ENCODE assay signal across 18 cellular contexts in genomic region chr9:132908635-132909034, GRCh38. TPM values are rescaled to one million over a fixed set of nuclear protein-coding genes. Genes with fewer than 3 reads are reported as not detected.
DNase-seq lines count a peak whose midpoint lies in the region; ATAC-seq and TF ChIP-seq lines count a peak whose summit lies in the region.
"Had no signal": no experiment of that assay in that cellular context is flagged by ENCODE, and none has a peak within 500 bp of the region (broad histone marks: within the 10 kb centered on the region; RNA-seq: fewer than 3 reads in every experiment).

No MANE protein-coding gene starts in this region.

- peak; percentile 10 for DNase-seq in activated effector memory CD4-positive, alpha-beta T cell treated with Interleukin-2 at 50 U/mL for 16 hours
- no peak for DNase-seq in activated effector memory CD4-positive, alpha-beta T cell treated with anti-CD3 and anti-CD28 coated beads, Interleukin-2, amount 50 U/mL, for 16 hours
- peak; percentile 14 for DNase-seq in activated gamma-delta T cell treated with anti-CD3 and anti-CD28 coated beads, Interleukin-2, amount 50 U/mL, for 16 hours (ENCODE audit: low read depth)
- no peak for DNase-seq in natural killer cell treated with Interleukin-12 subunit alpha and Interleukin-12 subunit beta and Interleukin-15 and Interleukin-18, amount 100 ng/mL, for 72 hours (ENCODE audit: low spot score)
- no peak for DNase-seq in HUDEP-2 (lab: John Stamatoyannopoulos, UW; ENCODE audit: unreplicated experiment in 76 of 76)
- DNase-seq in germinal center (ENCODE audit: low spot score): no peak
- DNase-seq: DMS79 treated with DMSO at 0.1 percent for 48 hours; HCEC 1CT; NCI-H146; NCI-H345; NCI-H526 treated with DMSO at 0.1 percent for 48 hours; NK-92 treated with Interleukin-12 subunit alpha and Interleukin-12 subunit beta, amount 100 ng/mL, for 24 hours; OCI-M1; RPMI8226 had no signal

- peaks cover 4 to 8% of the 10 kb centered on the region in 2 donors for H3K4me1 Mint-ChIP-seq in natural killer cell treated with Interleukin-12 subunit alpha and Interleukin-12 subunit beta and Interleukin-15 and Interleukin-18, amount 100 ng/mL, for 72 hours (ENCODE audit: low read depth in 2 of 2)
- H3K4me1 Mint-ChIP-seq: CD14-positive monocyte, IgD-negative memory B cell had no signal

- H3K27ac Mint-ChIP-seq in natural killer cell treated with Interleukin-12 subunit alpha and Interleukin-12 subunit beta and Interleukin-15 and Interleukin-18, amount 100 ng/mL, for 72 hours: no peak overlapping the region
- H3K27ac Mint-ChIP-seq: CD14-positive monocyte, IgD-negative memory B cell had no signal

- no peaks in the 10 kb centered on the region for H3K9me3 Mint-ChIP-seq in natural killer cell treated with Interleukin-12 subunit alpha and Interleukin-12 subunit beta and Interleukin-15 and Interleukin-18, amount 100 ng/mL, for 72 hours
- H3K9me3 Mint-ChIP-seq: IgD-negative memory B cell had no signal

- CTCF ChIA-PET in HEK293 (lab: Yijun Ruan, JAX): interaction anchor here (0.6 to 16.4 kb wide), 8 partner anchors 6 to 114 kb away, joined by 3 to 160 read pairs (median 4); no protein-coding TSS in a partner anchor

- no peak for TF ChIP-seq CTCF in HEK293 (tag by site-specific recombination; IDR thresholded peaks at IDR 0.05)

- H3K27me3 Mint-ChIP-seq in natural killer cell treated with Interleukin-12 subunit alpha and Interleukin-12 subunit beta and Interleukin-15 and Interleukin-18, amount 100 ng/mL, for 72 hours: no peaks in the 10 kb centered on the region
- H3K27me3 Mint-ChIP-seq: IgD-negative memory B cell had no signal

- no peak overlapping the region for H3K4me3 ChIP-seq in HEK293 (ENCODE audit: low read depth, low read length)

- H3K9me3 ChIP-seq in HEK293 (ENCODE audit: control insufficient read depth, insufficient read depth, low read depth, low read length): no peaks in the 10 kb centered on the region

- H3K27ac ChIP-seq in HEK293 (ENCODE audit: extremely low read depth, low read depth, low read length): no peak overlapping the region

- H3K36me3 Mint-ChIP-seq in natural killer cell treated with Interleukin-12 subunit alpha and Interleukin-12 subunit beta and Interleukin-15 and Interleukin-18, amount 100 ng/mL, for 72 hours: peaks cover 15% of the 10 kb centered on the region

- peaks cover 9 to 80% of the 10 kb centered on the region in 2 experiments for H3K36me3 ChIP-seq in HEK293 (ENCODE audit: control insufficient read depth in 2 of 2, insufficient read depth in 1 of 2, low read length in 2 of 2)

- no peaks in the 10 kb centered on the region for H3K4me1 ChIP-seq in HEK293 (ENCODE audit: control insufficient read depth, insufficient read depth, low read length)

- peak; percentile 43 to 49 for ATAC-seq in natural killer cell treated with Interleukin-12 subunit alpha and Interleukin-12 subunit beta and Interleukin-15 and Interleukin-18, amount 100 ng/mL, for 72 hours

- POLR2A ChIA-PET in HEK293 (lab: Yijun Ruan, JAX): no interaction called here

- H3K4me3 Mint-ChIP-seq in natural killer cell treated with Interleukin-12 subunit alpha and Interleukin-12 subunit beta and Interleukin-15 and Interleukin-18, amount 100 ng/mL, for 72 hours: peak overlapping the region; percentile 30
- H3K4me3 Mint-ChIP-seq: CD14-positive monocyte, IgD-negative memory B cell had no signal

TF ChIP-seq in HEK293, 187 proteins besides CTCF, POLR2A, EP300 and RAD21:
- TF ChIP-seq ZXDB (tag by site-specific recombination; IDR thresholded peaks at IDR 0.05) (no peak), ZNF157 (tag by site-specific recombination; IDR thresholded peaks at IDR 0.05) (no peak), ZNF362 (tag by site-specific recombination; IDR thresholded peaks at IDR 0.05) (peak; percentile 71; the same call in 1 of the 2 replicates)

RNA-seq across cellular contexts. Expression of gene SPACA9, which starts 29.9 kb away (rescaled TPM):
- total RNA-seq in natural killer cell treated with Interleukin-12 subunit alpha and Interleukin-12 subunit beta and Interleukin-15 and Interleukin-18, amount 100 ng/mL, for 72 hours: 1 to 10 TPM in 1 of 2 donors, under 1 TPM in 1; 0.71 to 1.0 TPM

RNA-seq across cellular contexts. Expression of gene AK8, which starts 30.6 kb away (rescaled TPM):
- total RNA-seq in natural killer cell treated with Interleukin-12 subunit alpha and Interleukin-12 subunit beta and Interleukin-15 and Interleukin-18, amount 100 ng/mL, for 72 hours: not detected
- total RNA-seq: A673 had no signal

RNA-seq across cellular contexts. Expression of gene TSC1, which starts 35.8 kb away (rescaled TPM):
- total RNA-seq in natural killer cell treated with Interleukin-12 subunit alpha and Interleukin-12 subunit beta and Interleukin-15 and Interleukin-18, amount 100 ng/mL, for 72 hours: 10 to 100 TPM; 37.8 to 45.7 TPM

Comparison
In these comparisons a context has a peak if more than half of its experiments do, and no peak if none do; other contexts are left out.
1. DNase-seq: peak in activated effector memory CD4-positive, alpha-beta T cell treated with Interleukin-2 at 50 U/mL for 16 hours (single experiment) and activated gamma-delta T cell treated with anti-CD3 and anti-CD28 coated beads, Interleukin-2, amount 50 U/mL, for 16 hours (single experiment); none in activated effector memory CD4-positive, alpha-beta T cell treated with anti-CD3 and anti-CD28 coated beads, Interleukin-2, amount 50 U/mL, for 16 hours (single experiment), natural killer cell treated with Interleukin-12 subunit alpha and Interleukin-12 subunit beta and Interleukin-15 and Interleukin-18, amount 100 ng/mL, for 72 hours (single experiment), HUDEP-2 (0 of 76) and germinal center (single experiment).